10 cellular contexts compared by ENCODE assay signal in the genomic region with DNA sequence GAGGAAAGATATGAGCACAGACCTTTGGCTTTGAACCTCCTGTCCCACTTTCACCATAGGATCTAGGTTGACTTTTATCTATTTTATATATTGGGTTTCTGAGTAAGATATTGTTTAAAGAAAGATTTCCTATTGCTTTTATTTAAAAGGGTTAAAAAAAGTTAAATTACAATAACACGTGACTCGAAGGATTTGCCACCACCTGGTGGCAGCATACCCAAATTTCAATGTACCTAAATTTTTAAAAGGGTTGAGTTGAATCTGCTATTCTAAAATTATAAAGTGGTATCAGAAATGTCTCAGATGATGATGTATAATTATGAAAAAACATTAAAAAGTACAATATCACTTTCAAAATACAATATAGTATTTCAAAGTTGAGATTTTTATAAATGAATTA.
DNase-seq lines count a peak whose midpoint lies in the region; ATAC-seq and TF ChIP-seq lines count a peak whose summit lies in the region.
"Had no signal": no experiment of that assay in that cellular context is flagged by ENCODE, and none has a peak within 500 bp of the region (broad histone marks: within the 10 kb centered on the region; RNA-seq: fewer than 3 reads in every experiment).

No MANE protein-coding gene starts in this region.

- no peaks in the 10 kb centered on the region for H3K9me3 ChIP-seq in A673 (ENCODE audit: low read depth, low read length, poor library complexity, severe bottlenecking)
- no peaks in the 10 kb centered on the region for H3K9me3 ChIP-seq in gastroesophageal sphincter
- no peaks in the 10 kb centered on the region for H3K9me3 ChIP-seq in CD8-positive, alpha-beta T cell (ENCODE audit: low read length)

- H3K36me3 ChIP-seq in A673 (ENCODE audit: insufficient read depth, low read length, poor library complexity, severe bottlenecking) (no peaks in the 10 kb centered on the region), gastroesophageal sphincter (no peaks in the 10 kb centered on the region)
- no peaks in the 10 kb centered on the region for H3K36me3 ChIP-seq in CD8-positive, alpha-beta T cell (ENCODE audit: insufficient read depth, low read length)

- CTCF ChIA-PET in A673 (lab: Charles Lee): no interaction called here
- CTCF ChIA-PET in CD8-positive, alpha-beta T cell (lab: Charles Lee): no interaction called here

- no peaks in the 10 kb centered on the region for H3K4me1 Mint-ChIP-seq in CD8-positive, alpha-beta T cell (ENCODE audit: low read depth)
- H3K4me1 Mint-ChIP-seq: natural killer cell had no signal

- H3K27ac ChIP-seq in A673 (ENCODE audit: low read depth, low read length, poor library complexity, severe bottlenecking) (no peak overlapping the region), gastroesophageal sphincter (no peak overlapping the region)
- H3K27ac ChIP-seq in CD8-positive, alpha-beta T cell (ENCODE audit: low read depth, low read length): no peak overlapping the region

- DNase-seq in A673 (ENCODE audit: low spot score) (peak; percentile 41), GM13977 (ENCODE audit: low spot score) (no peak), SK-MEL-5 (ENCODE audit: low read depth, low spot score) (peak; percentile 25), AG08395 (ENCODE audit: low spot score) (no peak)
- DNase-seq in CD8-positive, alpha-beta T cell: no peak
- DNase-seq in activated CD8-positive, alpha-beta memory T cell treated with anti-CD3 and anti-CD28 coated beads, Interleukin-2, amount 50 U/mL, for 48 hours: no peak
- DNase-seq: natural killer cell, NCI-H1694 treated with DMSO at 0.1 percent for 48 hours had no signal

- H3K27me3 Mint-ChIP-seq in CD8-positive, alpha-beta T cell (ENCODE audit: low read depth): no peaks in the 10 kb centered on the region

- H3K27me3 ChIP-seq in A673 (replicated peaks; ENCODE audit: insufficient read depth, low read depth, low read length, poor library complexity) (peaks cover 17% of the 10 kb centered on the region), gastroesophageal sphincter (no peaks in the 10 kb centered on the region)
- no peaks in the 10 kb centered on the region for H3K27me3 ChIP-seq in CD8-positive, alpha-beta T cell (ENCODE audit: insufficient read depth, low read length)

- TF ChIP-seq CTCF in A673 (conservative IDR thresholded peaks at IDR 0.05; ENCODE audit: low read depth, low read length): peak; percentile 72
- TF ChIP-seq CTCF in GM13977 (IDR thresholded peaks at IDR 0.05; ENCODE audit: extremely low read depth, insufficient read depth, missing control alignments): peak; percentile 17
- peak; percentile 15 to 37 (median 23) for TF ChIP-seq CTCF in gastroesophageal sphincter (IDR thresholded peaks at IDR 0.05)
- TF ChIP-seq CTCF in CD8-positive, alpha-beta T cell (IDR thresholded peaks at IDR 0.05): no peak

- H3K4me1 ChIP-seq in A673 (ENCODE audit: insufficient read depth, low read length, poor library complexity, severe bottlenecking) (no peaks in the 10 kb centered on the region), gastroesophageal sphincter (no peaks in the 10 kb centered on the region)
- H3K4me1 ChIP-seq in CD8-positive, alpha-beta T cell (ENCODE audit: insufficient read depth, low read length): no peaks in the 10 kb centered on the region

- no peaks in the 10 kb centered on the region for H3K36me3 Mint-ChIP-seq in CD8-positive, alpha-beta T cell
- H3K36me3 Mint-ChIP-seq: natural killer cell had no signal

- no peak overlapping the region for H3K4me3 Mint-ChIP-seq in CD8-positive, alpha-beta T cell
- H3K4me3 Mint-ChIP-seq: natural killer cell had no signal

- no peaks in the 10 kb centered on the region for H3K9me3 Mint-ChIP-seq in CD8-positive, alpha-beta T cell
- H3K9me3 Mint-ChIP-seq: natural killer cell had no signal

- BruUV-seq in A673 (replicated peaks; lab: Mats Ljungman, UMichigan): no TSS peak

- intact Hi-C loops in A673 (cut with micrococcal nuclease; ENCODE audit: unreplicated experiment): loop anchor here (2.0 to 10.0 kb wide), 3 partner anchors 76 to 370 kb away; a partner anchor contains a TSS
- intact Hi-C loops in CD8-positive, alpha-beta T cell (cut with DNase I, micrococcal nuclease): no loop called here

- POLR2A ChIA-PET in A673 (lab: Charles Lee; ENCODE audit: low non-redundant PET): no interaction called here
- POLR2A ChIA-PET in CD8-positive, alpha-beta T cell (lab: Charles Lee): no interaction called here

- in situ Hi-C loops in GM13977 (cut with MboI; ENCODE audit: low pct_unique_long_range_greater_than_20kb, low sequenced_read_pairs, unreplicated experiment): no loop called here
- in situ Hi-C loops in SK-MEL-5 (cut with HindIII; ENCODE audit: low pct_unique_long_range_greater_than_20kb, low sequenced_read_pairs): no loop called here

- ATAC-seq in gastroesophageal sphincter: no peak
- no peak for ATAC-seq in CD8-positive, alpha-beta T cell
- no peak for ATAC-seq in HG02571 (IDR thresholded peaks at IDR 0.05; ENCODE audit: unreplicated experiment)
- ATAC-seq: natural killer cell had no signal

- no peak for TF ChIP-seq EP300 in gastroesophageal sphincter (IDR thresholded peaks at IDR 0.05)

- WGBS in gastroesophageal sphincter (ENCODE audit: low coverage in 1 of 2), 2 donors: 39 to 55% methylated on average over 2 of the region's 2 CpGs

- no peak overlapping the region for H3K4me3 ChIP-seq in A673 (ENCODE audit: low read depth, low read length, poor library complexity, severe bottlenecking)
- no peak overlapping the region for H3K4me3 ChIP-seq in gastroesophageal sphincter
- no peak overlapping the region for H3K4me3 ChIP-seq in CD8-positive, alpha-beta T cell (ENCODE audit: low read depth, low read length)

- no peak overlapping the region for H3K27ac Mint-ChIP-seq in CD8-positive, alpha-beta T cell
- H3K27ac Mint-ChIP-seq: natural killer cell had no signal

- no peak for TF ChIP-seq POLR2A in gastroesophageal sphincter (IDR thresholded peaks at IDR 0.05)

Comparison
In these comparisons a context has a peak if more than half of its experiments do, and no peak if none do; other contexts are left out.
1. DNase-seq: peak in A673 (single experiment) and SK-MEL-5 (single experiment); none in GM13977 (single experiment), CD8-positive, alpha-beta T cell (0 of 7), activated CD8-positive, alpha-beta memory T cell treated with anti-CD3 and anti-CD28 coated beads, Interleukin-2, amount 50 U/mL, for 48 hours (single experiment) and AG08395 (single experiment).